ENCODE assay signal across 31 cellular contexts in genomic region chr1:111862599-111862998, GRCh38.
"Had no signal": no experiment of that assay in that cellular context is flagged by ENCODE, and none has a peak within 500 bp of the region (broad histone marks: within the 10 kb centered on the region; RNA-seq: fewer than 3 reads in every experiment).

No MANE protein-coding gene starts in this region.

- H3K27me3 ChIP-seq: ascending aorta, breast epithelium, SJCRH30 had no signal

- ATAC-seq: activated CD4-positive, alpha-beta T cell treated with anti-CD3 and anti-CD28 coated beads for 36 hours; activated CD4-positive, CD25-positive, alpha-beta regulatory T cell treated with anti-CD3 and anti-CD28 coated beads, Interleukin-2, amount 50 U/mL, for 24 hours; activated CD8-positive, alpha-beta T cell treated with anti-CD3 and anti-CD28 coated beads, Interleukin-2, amount 10 ng/mL, durations not matched to agents 7 days and 5 days; WTC11 had no signal

- H3K4me1 ChIP-seq: ascending aorta, breast epithelium, SJCRH30 had no signal

- H3K36me3 ChIP-seq: ascending aorta, breast epithelium, SJCRH30 had no signal

- DNase-seq: activated CD4-positive, alpha-beta T cell treated with anti-CD3 and anti-CD28 coated beads for 36 hours; activated CD4-positive, alpha-beta T cell treated with anti-CD3 and anti-CD28 coated beads, Interleukin-2, amount 10 ng/mL, durations not matched to agents 7 days and 5 days; activated CD4-positive, alpha-beta T cell treated with anti-CD3 and anti-CD28 coated beads, Interleukin-2, amount 50 U/mL, for 48 hours; activated CD8-positive, alpha-beta T cell treated with anti-CD3 and anti-CD28 coated beads, Interleukin-2, amount 10 ng/mL, durations not matched to agents 7 days and 5 days; activated gamma-delta T cell; activated naive CD4-positive, alpha-beta T cell treated with Interleukin-2 at 50 U/mL for 16 hours; activated naive CD8-positive, alpha-beta T cell treated with anti-CD3 and anti-CD28 coated beads, Interleukin-2, amount 10 ng/mL, durations not matched to agents 7 days and 5 days; activated T-cell treated with anti-CD3 and anti-CD28 coated beads, Interleukin-2, amount 50 U/mL, for 24 hours; amygdala; caudate nucleus; Karpas-422; KBM-7; NCI-H1105; NCI-H1417 treated with DMSO at 0.1 percent for 48 hours; NCI-H187 treated with DMSO at 0.1 percent for 48 hours; NCI-H2081 treated with DMSO at 0.1 percent for 48 hours; NCI-H226; NCI-H446 treated with DMSO at 0.1 percent for 48 hours; NCI-H524; NCI-H69; NCI-H82; PC-9; SHP77; SJCRH30; T1000 had no signal

- H3K4me3 ChIP-seq: ascending aorta, breast epithelium, PC-9, SJCRH30, SK-N-MC had no signal

- H3K27ac ChIP-seq: ascending aorta, breast epithelium, PC-9, RWPE1, SJCRH30, SK-N-MC had no signal

- H3K9me3 ChIP-seq: ascending aorta, breast epithelium, SJCRH30 had no signal
